13 cellular contexts compared by ENCODE assay signal in genomic region chr15:31358163-31358562, GRCh38. TPM values are rescaled to one million over a fixed set of nuclear protein-coding genes. Genes with fewer than 3 reads are reported as not detected.
A peak's percentile ranks its signal among the peaks of the same experiment; 100 is the strongest.
DNase-seq lines count a peak whose midpoint lies in the region; ATAC-seq and TF ChIP-seq lines count a peak whose summit lies in the region.
"Had no signal": no experiment of that assay in that cellular context is flagged by ENCODE, and none has a peak within 500 bp of the region (broad histone marks: within the 10 kb centered on the region; RNA-seq: fewer than 3 reads in every experiment).

No MANE protein-coding gene starts in this region.

- H3K27me3 ChIP-seq in gastroesophageal sphincter: no peaks in the 10 kb centered on the region
- H3K27me3 ChIP-seq: MG63 had no signal

- H3K27me3 Mint-ChIP-seq in activated T-cell treated with anti-CD3 and anti-CD28 coated beads, Interleukin-2, amount 50 U/mL, for 4 hours (ENCODE audit: low read depth): no peaks in the 10 kb centered on the region
- no peaks in the 10 kb centered on the region for H3K27me3 Mint-ChIP-seq in T-cell

- peaks cover 8 to 100% (median 77%) of the 10 kb centered on the region in 3 donors for H3K4me1 ChIP-seq in gastroesophageal sphincter

- H3K27ac ChIP-seq in gastroesophageal sphincter: peak overlapping the region in 3 of 4 donors; percentile 34 to 92 (median 89)
- peak overlapping the region; percentile 81 for H3K27ac ChIP-seq in temporal lobe (ENCODE audit: low read depth, low read length)

- no peaks in the 10 kb centered on the region for H3K9me3 Mint-ChIP-seq in activated T-cell treated with anti-CD3 and anti-CD28 coated beads, Interleukin-2, amount 50 U/mL, for 4 hours
- no peaks in the 10 kb centered on the region for H3K9me3 Mint-ChIP-seq in T-cell

- no peak for TF ChIP-seq EP300 in gastroesophageal sphincter (IDR thresholded peaks at IDR 0.05)

- no peaks in the 10 kb centered on the region for H3K36me3 ChIP-seq in gastroesophageal sphincter

- no peak for DNase-seq in activated T-cell treated with anti-CD3 and anti-CD28 coated beads, Interleukin-2, amount 50 U/mL, for 4 hours
- no peak for DNase-seq in activated T-cell treated with anti-CD3 and anti-CD28 coated beads, Interleukin-2, amount 50 U/mL, for 48 hours
- no peak for DNase-seq in T-cell
- no peak for DNase-seq in NCI-H187 (lab: John Stamatoyannopoulos, UW)
- DNase-seq: activated CD4-positive, alpha-beta T cell treated with anti-CD3 and anti-CD28 coated beads, Interleukin-2, amount 50 U/mL, for 4 hours; effector CD8-positive, alpha-beta T cell; left cardiac atrium; MG63 had no signal

- peak overlapping the region; percentile 57 for H3K4me3 Mint-ChIP-seq in activated T-cell treated with anti-CD3 and anti-CD28 coated beads, Interleukin-2, amount 50 U/mL, for 4 hours
- H3K4me3 Mint-ChIP-seq in T-cell: peak overlapping the region; percentile 71 to 94 (median 79)

- POLR2A ChIA-PET in T-cell (lab: Charles Lee): interaction anchor here in 1 of 2 donors (0.6 to 1.7 kb wide), 2 partner anchors 11 to 33 kb away, joined by 4 to 6 read pairs; no protein-coding TSS in a partner anchor

- no peak for TF ChIP-seq CTCF in gastroesophageal sphincter (IDR thresholded peaks at IDR 0.05)

- 74 to 83% methylated on average over 3 of the region's 3 CpGs for WGBS in gastroesophageal sphincter (ENCODE audit: low coverage in 1 of 2), 2 donors

- TF ChIP-seq POLR2A in gastroesophageal sphincter (IDR thresholded peaks at IDR 0.05): no peak

- ATAC-seq in activated T-cell treated with anti-CD3 and anti-CD28 coated beads, Interleukin-2, amount 50 U/mL, for 4 hours: no peak
- ATAC-seq in T-cell (replicated peaks in 1 of 4) (no peak), gastroesophageal sphincter (no peak), HG03442 (IDR thresholded peaks at IDR 0.05; ENCODE audit: unreplicated experiment) (no peak), GM19455 (IDR thresholded peaks at IDR 0.05; ENCODE audit: unreplicated experiment) (no peak)
- ATAC-seq: left cardiac atrium had no signal

- no peaks in the 10 kb centered on the region for H3K9me3 ChIP-seq in gastroesophageal sphincter
- H3K9me3 ChIP-seq: MG63 had no signal

- H3K4me3 ChIP-seq in gastroesophageal sphincter: no peak overlapping the region
- H3K4me3 ChIP-seq: MG63, smooth muscle cell had no signal

- peaks cover 18% of the 10 kb centered on the region for H3K36me3 Mint-ChIP-seq in activated T-cell treated with anti-CD3 and anti-CD28 coated beads, Interleukin-2, amount 50 U/mL, for 4 hours (ENCODE audit: insufficient read depth)
- H3K36me3 Mint-ChIP-seq in T-cell: peaks cover 35% of the 10 kb centered on the region

- H3K27ac Mint-ChIP-seq in T-cell: peak overlapping the region; percentile 96 to 98

- CTCF ChIA-PET in T-cell (lab: Charles Lee): interaction anchor here (0.5 to 2.4 kb wide), 6 partner anchors 8 to 134 kb away, joined by 3 to 12 read pairs (median 3); no protein-coding TSS in a partner anchor

- peaks cover 98% of the 10 kb centered on the region for H3K4me1 Mint-ChIP-seq in activated T-cell treated with anti-CD3 and anti-CD28 coated beads, Interleukin-2, amount 50 U/mL, for 4 hours (ENCODE audit: low read depth)
- H3K4me1 Mint-ChIP-seq in T-cell: peaks cover 96 to 100% (median 99%) of the 10 kb centered on the region in 3 donors

RNA-seq across cellular contexts. Expression of gene KLF13, which starts 31.5 kb away (rescaled TPM):
- 10 to 100 TPM; 75.0 to 82.8 (median 81.8) TPM for total RNA-seq in activated T-cell treated with anti-CD3 and anti-CD28 coated beads, Interleukin-2, amount 50 U/mL, for 4 hours
- total RNA-seq in T-cell (100 to 1,000 TPM; 218 to 327 (median 288) TPM), gastroesophageal sphincter (100 to 1,000 TPM in 1 of 4 donors, 10 to 100 TPM in 3; 49.7 to 106 (median 76.1) TPM), temporal lobe (27.8 TPM)
